ENCODE assay signal across 1 cellular context in genomic region chr1:53586765-53587164, GRCh38.
TF ChIP-seq lines count a peak whose summit lies in the region.

No MANE protein-coding gene starts in this region.

TF ChIP-seq in SK-N-SH, 30 proteins besides CTCF, POLR2A, EP300 and RAD21 (continued from another document):
- TF ChIP-seq, protein P1, sequence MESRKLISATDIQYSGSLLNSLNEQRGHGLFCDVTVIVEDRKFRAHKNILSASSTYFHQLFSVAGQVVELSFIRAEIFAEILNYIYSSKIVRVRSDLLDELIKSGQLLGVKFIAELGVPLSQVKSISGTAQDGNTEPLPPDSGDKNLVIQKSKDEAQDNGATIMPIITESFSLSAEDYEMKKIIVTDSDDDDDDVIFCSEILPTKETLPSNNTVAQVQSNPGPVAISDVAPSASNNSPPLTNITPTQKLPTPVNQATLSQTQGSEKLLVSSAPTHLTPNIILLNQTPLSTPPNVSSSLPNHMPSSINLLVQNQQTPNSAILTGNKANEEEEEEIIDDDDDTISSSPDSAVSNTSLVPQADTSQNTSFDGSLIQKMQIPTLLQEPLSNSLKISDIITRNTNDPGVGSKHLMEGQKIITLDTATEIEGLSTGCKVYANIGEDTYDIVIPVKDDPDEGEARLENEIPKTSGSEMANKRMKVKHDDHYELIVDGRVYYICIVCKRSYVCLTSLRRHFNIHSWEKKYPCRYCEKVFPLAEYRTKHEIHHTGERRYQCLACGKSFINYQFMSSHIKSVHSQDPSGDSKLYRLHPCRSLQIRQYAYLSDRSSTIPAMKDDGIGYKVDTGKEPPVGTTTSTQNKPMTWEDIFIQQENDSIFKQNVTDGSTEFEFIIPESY (IDR thresholded peaks at IDR 0.05; ENCODE audit: borderline replicate concordance, low read depth) = no peak
- TF ChIP-seq FOXJ3 (CRISPR knock-in tag; IDR thresholded peaks at IDR 0.05) (no peak), TCF12 (IDR thresholded peaks at IDR 0.05) (no peak)
